Comparison of ENCODE assay signal across 8 cellular contexts in genomic region chr12:57127710-57128518, GRCh38. TPM values are rescaled to one million over a fixed set of nuclear protein-coding genes. Genes with fewer than 3 reads are reported as not detected.
DNase-seq lines count a peak whose midpoint lies in the region; ATAC-seq, FAIRE-seq and TF ChIP-seq lines count a peak whose summit lies in the region.

Gene LRP1 (plus strand): TSS chr12:57128483. CDS start chr12:57128965, 482 bp downstream.

- H3K27ac Mint-ChIP-seq in natural killer cell = peak within 1 kb of the TSS in 1 of 2 donors; percentile 66
- peak within 1 kb of the TSS; percentile 56 for H3K27ac Mint-ChIP-seq in stimulated activated naive B cell treated with anti-CD40 and anti-IgM and Interleukin-4, amounts not matched to agents 10 μg/mL and 1 μg/mL and 100 μg/mL, for 72 hours

- TF ChIP-seq CTCF in natural killer cell (IDR thresholded peaks at IDR 0.05) = no peak

- peak within 1 kb of the TSS; percentile 92 for H3K4me3 Mint-ChIP-seq in natural killer cell
- peak within 1 kb of the TSS; percentile 88 to 89 for H3K4me3 Mint-ChIP-seq in stimulated activated naive B cell treated with anti-CD40 and anti-IgM and Interleukin-4, amounts not matched to agents 10 μg/mL and 1 μg/mL and 100 μg/mL, for 72 hours

- DNase-seq in Caki2 (ENCODE audit: low read depth) = peak; percentile 85
- DNase-seq in HTR-8/SVneo (ENCODE audit: insufficient read length, low spot score) = peak; percentile 87
- DNase-seq in RKO (ENCODE audit: low spot score) = peak; percentile 76
- peak; percentile 70 for DNase-seq in activated gamma-delta T cell treated with Interleukin-2 at 50 U/mL for 16 hours
- DNase-seq in fibroblast of the conjunctiva (ENCODE audit: low read depth) = peak; percentile 83
- DNase-seq in natural killer cell = peak; percentile 50
- peak; percentile 41 for DNase-seq in stimulated activated naive B cell treated with anti-CD40 and anti-IgM and Interleukin-4, amounts not matched to agents 10 μg/mL and 1 μg/mL and 100 μg/mL, for 72 hours
- no peak for DNase-seq in NK-92 treated with Interleukin-12 subunit alpha and Interleukin-12 subunit beta, amount 100 ng/mL, for 24 hours (lab: John Stamatoyannopoulos, UW)

- H3K27me3 Mint-ChIP-seq in natural killer cell (ENCODE audit: low read depth in 2 of 2) = peaks cover 23 to 37% of the 10 kb centered on the region in 2 donors
- H3K27me3 Mint-ChIP-seq in stimulated activated naive B cell treated with anti-CD40 and anti-IgM and Interleukin-4, amounts not matched to agents 10 μg/mL and 1 μg/mL and 100 μg/mL, for 72 hours = peaks cover 25 to 32% of the 10 kb centered on the region in 2 donors

- in situ Hi-C loops in Caki2 (cut with HindIII; ENCODE audit: low pct_unique_long_range_greater_than_20kb, low sequenced_read_pairs) = no loop called here

- peaks cover 11 to 20% of the 10 kb centered on the region in 2 donors for H3K4me1 Mint-ChIP-seq in natural killer cell
- peaks cover 11 to 13% of the 10 kb centered on the region in 2 donors for H3K4me1 Mint-ChIP-seq in stimulated activated naive B cell treated with anti-CD40 and anti-IgM and Interleukin-4, amounts not matched to agents 10 μg/mL and 1 μg/mL and 100 μg/mL, for 72 hours

- peak; percentile 70 for FAIRE-seq in HTR-8/SVneo (lab: Jason Lieb, UNC)

- intact Hi-C loops in natural killer cell (cut with micrococcal nuclease) = no loop called here

- no peaks in the 10 kb centered on the region for H3K9me3 Mint-ChIP-seq in natural killer cell
- H3K9me3 Mint-ChIP-seq in stimulated activated naive B cell treated with anti-CD40 and anti-IgM and Interleukin-4, amounts not matched to agents 10 μg/mL and 1 μg/mL and 100 μg/mL, for 72 hours = peaks cover 1 to 4% of the 10 kb centered on the region in 2 donors

- H3K36me3 Mint-ChIP-seq in natural killer cell = no peaks in the 10 kb centered on the region
- H3K36me3 Mint-ChIP-seq in stimulated activated naive B cell treated with anti-CD40 and anti-IgM and Interleukin-4, amounts not matched to agents 10 μg/mL and 1 μg/mL and 100 μg/mL, for 72 hours = peaks cover 0 to 3% of the 10 kb centered on the region in 2 donors

- peak; percentile 64 to 79 (median 66) for ATAC-seq in natural killer cell
- peak; percentile 50 to 63 for ATAC-seq in stimulated activated naive B cell treated with anti-CD40 and anti-IgM and Interleukin-4, amounts not matched to agents 10 μg/mL and 1 μg/mL and 100 μg/mL, for 72 hours (replicated peaks)

RNA-seq across cellular contexts. Expression of gene LRP1, which starts in this region (rescaled TPM):
- total RNA-seq in Caki2 (2014; rRNA removed; shearing (Covaris generic); ENCODE audit: low replicate concordance) = 23.5 and 28.4 TPM in 2 replicates
- total RNA-seq in natural killer cell = 10 to 100 TPM in 1 of 3 donors, 1 to 10 TPM in 2; 6.7 to 13.1 (median 9.5) TPM
